Comparison of ENCODE assay signal across 32 cellular contexts in genomic region chr2:182615036-182615435, GRCh38.
"Had no signal": no experiment of that assay in that cellular context is flagged by ENCODE, and none has a peak within 500 bp of the region (broad histone marks: within the 10 kb centered on the region; RNA-seq: fewer than 3 reads in every experiment).

No MANE protein-coding gene starts in this region.

- H3K9me3 ChIP-seq: ascending aorta, gastrocnemius medialis, pancreas, psoas muscle, sigmoid colon, thyroid gland, upper lobe of left lung had no signal

- H3K27ac ChIP-seq: ascending aorta, gastrocnemius medialis, pancreas, psoas muscle, sigmoid colon, thyroid gland, upper lobe of left lung, WERI-Rb-1 had no signal

- H3K4me1 ChIP-seq: ascending aorta, gastrocnemius medialis, pancreas, psoas muscle, upper lobe of left lung had no signal

- H3K27me3 ChIP-seq: ascending aorta, gastrocnemius medialis, pancreas, sigmoid colon, thyroid gland, upper lobe of left lung had no signal

- DNase-seq: activated CD4-positive, alpha-beta T cell treated with anti-CD3 and anti-CD28 coated beads for 48 hours; activated CD4-positive, alpha-beta T cell treated with anti-CD3 and anti-CD28 coated beads, Interleukin-2, amount 50 U/mL, for 48 hours; activated CD8-positive, alpha-beta memory T cell treated with anti-CD3 and anti-CD28 coated beads for 24 hours; activated effector memory CD4-positive, alpha-beta T cell treated with anti-CD3 and anti-CD28 coated beads, Interleukin-2, amount 50 U/mL, for 16 hours; activated naive CD4-positive, alpha-beta T cell treated with anti-CD3 and anti-CD28 coated beads for 36 hours; activated naive CD8-positive, alpha-beta T cell treated with anti-CD3 and anti-CD28 coated beads for 36 hours; caudate nucleus; cortex of kidney; effector memory CD8-positive, alpha-beta T cell; gastrocnemius medialis; head of caudate nucleus; hippocampal formation; kidney; midbrain; naive thymus-derived CD4-positive, alpha-beta T cell; pancreas; psoas muscle; sigmoid colon; stimulated activated CD4-positive, alpha-beta T cell treated with anti-CD3 and anti-CD28 coated beads, Interleukin-1b, Interleukin-23, amount 100 ng/mL, for 48 hours; stimulated activated CD4-positive, alpha-beta T cell treated with anti-CD3 and anti-CD28 coated beads, Interleukin-4, amount 100 ng/mL, for 4 hours; stimulated activated CD8-positive, alpha-beta memory T cell treated with anti-CD3 and anti-CD28 coated beads, Interleukin-4, amount 100 ng/mL, for 48 hours; stimulated activated naive CD8-positive, alpha-beta T cell treated with anti-CD3 and anti-CD28 coated beads, Interleukin-15, amount 100 ng/mL, for 72 hours; substantia nigra; T-helper 9 cell; thyroid gland; upper lobe of left lung; WERI-Rb-1 had no signal

- H3K36me3 ChIP-seq: ascending aorta, gastrocnemius medialis, pancreas, sigmoid colon, thyroid gland, upper lobe of left lung, WERI-Rb-1 had no signal

- H3K4me3 ChIP-seq: ascending aorta, gastrocnemius medialis, pancreas, psoas muscle, sigmoid colon, smooth muscle cell, thyroid gland, upper lobe of left lung had no signal

- ATAC-seq: activated CD4-positive, CD25-positive, alpha-beta regulatory T cell treated with anti-CD3 and anti-CD28 coated beads, Interleukin-2, amount 50 U/mL, for 24 hours; effector memory CD8-positive, alpha-beta T cell; esophagus mucosa; gastrocnemius medialis; naive thymus-derived CD4-positive, alpha-beta T cell; pancreas; psoas muscle; stimulated activated memory B cell treated with anti-CD40 and anti-IgM and Interleukin-4, amounts not matched to agents 10 μg/mL and 1 μg/mL and 100 μg/mL, for 72 hours; stimulated activated naive CD8-positive, alpha-beta T cell treated with anti-CD3 and anti-CD28 coated beads, Interleukin-15, amount 100 ng/mL, for 72 hours had no signal
